In the genomic region with DNA sequence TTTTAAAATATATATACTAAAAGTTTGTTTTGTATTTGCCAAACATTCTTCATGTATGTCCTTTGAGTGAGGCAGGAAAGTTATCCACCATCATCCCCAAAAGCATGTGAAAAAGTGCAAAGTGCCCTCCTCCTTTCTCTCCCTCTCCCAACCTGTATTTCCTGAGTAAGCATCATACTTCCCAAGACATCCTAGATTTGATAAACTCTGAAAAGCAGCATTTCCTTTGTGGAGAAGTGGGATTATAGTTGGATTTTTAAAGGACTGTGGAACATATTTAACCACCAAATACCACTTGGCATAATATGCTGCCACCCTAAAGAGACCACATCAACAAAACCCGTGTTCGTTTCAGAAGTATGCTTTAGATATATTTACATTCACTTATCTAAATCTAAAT, we compare ENCODE assay signal across 2 cellular contexts.
TF ChIP-seq lines count a peak whose summit lies in the region.

No MANE protein-coding gene starts in this region.

TF ChIP-seq in GM23338, 12 proteins besides CTCF, POLR2A, EP300 and RAD21 (continued from another document):
- TF ChIP-seq EZH2 (IDR thresholded peaks at IDR 0.05; ENCODE audit: low read depth, unreplicated experiment) (no peak), ETS1 (IDR thresholded peaks at IDR 0.05) (no peak)
- TF ChIP-seq, protein P1, sequence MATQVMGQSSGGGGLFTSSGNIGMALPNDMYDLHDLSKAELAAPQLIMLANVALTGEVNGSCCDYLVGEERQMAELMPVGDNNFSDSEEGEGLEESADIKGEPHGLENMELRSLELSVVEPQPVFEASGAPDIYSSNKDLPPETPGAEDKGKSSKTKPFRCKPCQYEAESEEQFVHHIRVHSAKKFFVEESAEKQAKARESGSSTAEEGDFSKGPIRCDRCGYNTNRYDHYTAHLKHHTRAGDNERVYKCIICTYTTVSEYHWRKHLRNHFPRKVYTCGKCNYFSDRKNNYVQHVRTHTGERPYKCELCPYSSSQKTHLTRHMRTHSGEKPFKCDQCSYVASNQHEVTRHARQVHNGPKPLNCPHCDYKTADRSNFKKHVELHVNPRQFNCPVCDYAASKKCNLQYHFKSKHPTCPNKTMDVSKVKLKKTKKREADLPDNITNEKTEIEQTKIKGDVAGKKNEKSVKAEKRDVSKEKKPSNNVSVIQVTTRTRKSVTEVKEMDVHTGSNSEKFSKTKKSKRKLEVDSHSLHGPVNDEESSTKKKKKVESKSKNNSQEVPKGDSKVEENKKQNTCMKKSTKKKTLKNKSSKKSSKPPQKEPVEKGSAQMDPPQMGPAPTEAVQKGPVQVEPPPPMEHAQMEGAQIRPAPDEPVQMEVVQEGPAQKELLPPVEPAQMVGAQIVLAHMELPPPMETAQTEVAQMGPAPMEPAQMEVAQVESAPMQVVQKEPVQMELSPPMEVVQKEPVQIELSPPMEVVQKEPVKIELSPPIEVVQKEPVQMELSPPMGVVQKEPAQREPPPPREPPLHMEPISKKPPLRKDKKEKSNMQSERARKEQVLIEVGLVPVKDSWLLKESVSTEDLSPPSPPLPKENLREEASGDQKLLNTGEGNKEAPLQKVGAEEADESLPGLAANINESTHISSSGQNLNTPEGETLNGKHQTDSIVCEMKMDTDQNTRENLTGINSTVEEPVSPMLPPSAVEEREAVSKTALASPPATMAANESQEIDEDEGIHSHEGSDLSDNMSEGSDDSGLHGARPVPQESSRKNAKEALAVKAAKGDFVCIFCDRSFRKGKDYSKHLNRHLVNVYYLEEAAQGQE (IDR thresholded peaks at IDR 0.05; ENCODE audit: unreplicated experiment): no peak

TF ChIP-seq in K562, 482 proteins besides CTCF, POLR2A, EP300 and RAD21 (continued from another document):
- TF ChIP-seq, protein P2, sequence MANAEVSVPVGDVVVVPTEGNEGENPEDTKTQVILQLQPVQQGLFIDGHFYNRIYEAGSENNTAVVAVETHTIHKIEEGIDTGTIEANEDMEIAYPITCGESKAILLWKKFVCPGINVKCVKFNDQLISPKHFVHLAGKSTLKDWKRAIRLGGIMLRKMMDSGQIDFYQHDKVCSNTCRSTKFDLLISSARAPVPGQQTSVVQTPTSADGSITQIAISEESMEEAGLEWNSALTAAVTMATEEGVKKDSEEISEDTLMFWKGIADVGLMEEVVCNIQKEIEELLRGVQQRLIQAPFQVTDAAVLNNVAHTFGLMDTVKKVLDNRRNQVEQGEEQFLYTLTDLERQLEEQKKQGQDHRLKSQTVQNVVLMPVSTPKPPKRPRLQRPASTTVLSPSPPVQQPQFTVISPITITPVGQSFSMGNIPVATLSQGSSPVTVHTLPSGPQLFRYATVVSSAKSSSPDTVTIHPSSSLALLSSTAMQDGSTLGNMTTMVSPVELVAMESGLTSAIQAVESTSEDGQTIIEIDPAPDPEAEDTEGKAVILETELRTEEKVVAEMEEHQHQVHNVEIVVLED (CRISPR knock-in tag; IDR thresholded peaks at IDR 0.05): no peak
- TF ChIP-seq SMAD2 (IDR thresholded peaks at IDR 0.05; ENCODE audit: low read depth, low read length) (no peak), FOXA3 (CRISPR knock-in tag; conservative IDR thresholded peaks at IDR 0.05 in 1 of 2, IDR thresholded peaks at IDR 0.05 in 1 of 2) (no peak), COPS2 (conservative IDR thresholded peaks at IDR 0.05) (no peak), MLLT1 (IDR thresholded peaks at IDR 0.05) (peak; percentile 36 to 63; a peak in 3 of 4 replicates), C11orf30 (IDR thresholded peaks at IDR 0.05; ENCODE audit: low read depth) (0 out of 2 replicates have a peak, but pooled peaks have one; percentile 8), NFATC3 (IDR thresholded peaks at IDR 0.05) (0 out of 2 replicates have a peak, but pooled peaks have one; percentile 15)
- TF ChIP-seq, protein P3, sequence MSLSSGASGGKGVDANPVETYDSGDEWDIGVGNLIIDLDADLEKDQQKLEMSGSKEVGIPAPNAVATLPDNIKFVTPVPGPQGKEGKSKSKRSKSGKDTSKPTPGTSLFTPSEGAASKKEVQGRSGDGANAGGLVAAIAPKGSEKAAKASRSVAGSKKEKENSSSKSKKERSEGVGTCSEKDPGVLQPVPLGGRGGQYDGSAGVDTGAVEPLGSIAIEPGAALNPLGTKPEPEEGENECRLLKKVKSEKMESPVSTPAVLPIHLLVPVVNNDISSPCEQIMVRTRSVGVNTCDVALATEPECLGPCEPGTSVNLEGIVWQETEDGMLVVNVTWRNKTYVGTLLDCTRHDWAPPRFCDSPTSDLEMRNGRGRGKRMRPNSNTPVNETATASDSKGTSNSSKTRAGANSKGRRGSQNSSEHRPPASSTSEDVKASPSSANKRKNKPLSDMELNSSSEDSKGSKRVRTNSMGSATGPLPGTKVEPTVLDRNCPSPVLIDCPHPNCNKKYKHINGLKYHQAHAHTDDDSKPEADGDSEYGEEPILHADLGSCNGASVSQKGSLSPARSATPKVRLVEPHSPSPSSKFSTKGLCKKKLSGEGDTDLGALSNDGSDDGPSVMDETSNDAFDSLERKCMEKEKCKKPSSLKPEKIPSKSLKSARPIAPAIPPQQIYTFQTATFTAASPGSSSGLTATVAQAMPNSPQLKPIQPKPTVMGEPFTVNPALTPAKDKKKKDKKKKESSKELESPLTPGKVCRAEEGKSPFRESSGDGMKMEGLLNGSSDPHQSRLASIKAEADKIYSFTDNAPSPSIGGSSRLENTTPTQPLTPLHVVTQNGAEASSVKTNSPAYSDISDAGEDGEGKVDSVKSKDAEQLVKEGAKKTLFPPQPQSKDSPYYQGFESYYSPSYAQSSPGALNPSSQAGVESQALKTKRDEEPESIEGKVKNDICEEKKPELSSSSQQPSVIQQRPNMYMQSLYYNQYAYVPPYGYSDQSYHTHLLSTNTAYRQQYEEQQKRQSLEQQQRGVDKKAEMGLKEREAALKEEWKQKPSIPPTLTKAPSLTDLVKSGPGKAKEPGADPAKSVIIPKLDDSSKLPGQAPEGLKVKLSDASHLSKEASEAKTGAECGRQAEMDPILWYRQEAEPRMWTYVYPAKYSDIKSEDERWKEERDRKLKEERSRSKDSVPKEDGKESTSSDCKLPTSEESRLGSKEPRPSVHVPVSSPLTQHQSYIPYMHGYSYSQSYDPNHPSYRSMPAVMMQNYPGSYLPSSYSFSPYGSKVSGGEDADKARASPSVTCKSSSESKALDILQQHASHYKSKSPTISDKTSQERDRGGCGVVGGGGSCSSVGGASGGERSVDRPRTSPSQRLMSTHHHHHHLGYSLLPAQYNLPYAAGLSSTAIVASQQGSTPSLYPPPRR (CRISPR knock-in tag; IDR thresholded peaks at IDR 0.05; ENCODE audit: borderline replicate concordance): no peak
